Comparison of ENCODE assay signal across 12 cellular contexts in the genomic region with DNA sequence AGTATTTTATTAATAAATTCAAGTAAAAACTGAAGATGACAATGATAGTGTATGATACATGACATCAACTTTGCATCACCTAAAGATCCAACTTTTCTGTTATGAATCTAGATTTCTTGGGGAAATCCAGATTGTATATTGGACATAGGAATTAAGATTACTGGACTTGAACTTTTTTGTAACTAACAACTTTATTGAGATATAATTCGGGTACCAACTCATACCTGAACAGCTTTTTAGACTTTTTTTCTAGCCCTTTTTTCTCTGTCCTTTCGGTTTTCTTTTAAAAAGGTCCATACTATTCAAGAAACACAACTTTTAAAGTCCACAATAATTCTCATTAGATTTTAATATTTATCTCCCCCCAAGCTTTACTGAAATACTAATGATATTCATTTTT. TPM values are rescaled to one million over a fixed set of nuclear protein-coding genes. Genes with fewer than 3 reads are reported as not detected.
A peak's percentile ranks its signal among the peaks of the same experiment; 100 is the strongest.
DNase-seq lines count a peak whose midpoint lies in the region; ATAC-seq and TF ChIP-seq lines count a peak whose summit lies in the region.
"Had no signal": no experiment of that assay in that cellular context is flagged by ENCODE, and none has a peak within 500 bp of the region (broad histone marks: within the 10 kb centered on the region; RNA-seq: fewer than 3 reads in every experiment).

No MANE protein-coding gene starts in this region.

- WGBS in heart right ventricle, 2 donors, result 98% methylated on average over 2 of the region's 2 CpGs
- 94% methylated on average over 2 of the region's 2 CpGs for WGBS in liver
- 91 to 92% methylated on average over 2 of the region's 2 CpGs for WGBS in tibial nerve, 2 donors

- H3K36me3 Mint-ChIP-seq in activated naive CD8-positive, alpha-beta T cell, result no peaks in the 10 kb centered on the region

- H3K27me3 ChIP-seq in heart right ventricle (no peaks in the 10 kb centered on the region), liver (ENCODE audit: control insufficient read depth in 4 of 4, insufficient read depth in 4 of 4, low read length in 3 of 4) (no peaks in the 10 kb centered on the region), tibial nerve (no peaks in the 10 kb centered on the region)

- H3K4me1 ChIP-seq in heart right ventricle (peaks cover 5 to 60% (median 32%) of the 10 kb centered on the region in 9 donors), liver (ENCODE audit: control insufficient read depth in 4 of 4, insufficient read depth in 4 of 4, low read length in 3 of 4) (peaks cover 0 to 27% (median 13%) of the 10 kb centered on the region in 4 donors), tibial nerve (peaks cover 0 to 28% (median 7%) of the 10 kb centered on the region in 4 donors)

- intact Hi-C loops in heart right ventricle (cut with DNase I), result loop anchor here in 9 of 10 donors (1.0 to 10.0 kb wide), 6 partner anchors 45 to 145 kb away; a partner anchor contains a TSS
- intact Hi-C loops in Right ventricle myocardium superior (cut with DNase I), result loop anchor here (5.0 kb wide), 1 partner anchor 80 kb away; a partner anchor contains a TSS

- no peaks in the 10 kb centered on the region for H3K9me3 Mint-ChIP-seq in activated naive CD8-positive, alpha-beta T cell (ENCODE audit: low read depth)

- TF ChIP-seq CTCF in heart right ventricle (IDR thresholded peaks at IDR 0.05) (no peak), liver (IDR thresholded peaks at IDR 0.05; ENCODE audit: low read depth, low read length, missing input control) (no peak), tibial nerve (IDR thresholded peaks at IDR 0.05) (no peak)

- H3K9me3 ChIP-seq in heart right ventricle (no peaks in the 10 kb centered on the region), liver (ENCODE audit: control insufficient read depth in 4 of 4, low read length in 3 of 4) (no peaks in the 10 kb centered on the region), tibial nerve (no peaks in the 10 kb centered on the region)

- peak overlapping the region; percentile 76 for H3K4me3 Mint-ChIP-seq in activated naive CD8-positive, alpha-beta T cell

- H3K36me3 ChIP-seq in heart right ventricle, result no peaks in the 10 kb centered on the region
- no peaks in the 10 kb centered on the region for H3K36me3 ChIP-seq in liver (ENCODE audit: control insufficient read depth in 4 of 4, insufficient read depth in 3 of 4, low read depth in 1 of 4, low read length in 3 of 4)
- H3K36me3 ChIP-seq in tibial nerve, result no peaks in the 10 kb centered on the region

- H3K27me3 Mint-ChIP-seq in activated naive CD8-positive, alpha-beta T cell, result peaks cover 27% of the 10 kb centered on the region

- TF ChIP-seq EP300 in tibial nerve (IDR thresholded peaks at IDR 0.05), result no peak

- H3K27ac Mint-ChIP-seq in activated naive CD8-positive, alpha-beta T cell, result no peak overlapping the region
- H3K27ac Mint-ChIP-seq: stimulated activated naive CD8-positive, alpha-beta T cell treated with anti-CD3 and anti-CD28 coated beads, Interleukin-15, Interleukin-2, amounts not matched to agents 100 ng/mL and 50 ng/mL, for 24 hours had no signal

- ATAC-seq in heart right ventricle (no peak), Right ventricle myocardium superior (ENCODE audit: poor library complexity) (no peak), GM18498 (IDR thresholded peaks at IDR 0.05; ENCODE audit: unreplicated experiment) (no peak)

- no peak for TF ChIP-seq RAD21 in liver (IDR thresholded peaks at IDR 0.05)

- no peak for TF ChIP-seq POLR2A in tibial nerve (IDR thresholded peaks at IDR 0.05)

- H3K4me1 Mint-ChIP-seq in activated naive CD8-positive, alpha-beta T cell (ENCODE audit: low read depth), result peaks cover 12% of the 10 kb centered on the region

- H3K9ac ChIP-seq in liver (ENCODE audit: low read depth in 1 of 2, low read length in 2 of 2), result peak overlapping the region; percentile 75 to 84

- H3K27ac ChIP-seq in heart right ventricle (peak overlapping the region in 6 of 10 donors; percentile 3 to 94 (median 91)), liver (ENCODE audit: low read depth in 1 of 2, low read length in 2 of 2) (peak overlapping the region in 1 of 2 donors; percentile 86), tibial nerve (peak overlapping the region in 3 of 4 donors; percentile 88 to 95 (median 94))

- no peak for DNase-seq in heart right ventricle
- no peak for DNase-seq in Right ventricle myocardium superior
- no peak for DNase-seq in tibial nerve (ENCODE audit: low spot score in 2 of 2)
- no peak for DNase-seq in NCI-H146 (lab: John Stamatoyannopoulos, UW)
- DNase-seq in NK-92 (lab: John Stamatoyannopoulos, UW; ENCODE audit: unreplicated experiment), result no peak
- DNase-seq: activated CD4-positive, alpha-beta T cell treated with anti-CD3 and anti-CD28 coated beads for 48 hours; foreskin melanocyte; NCI-H2171 had no signal

- H3K4me3 ChIP-seq in heart right ventricle (peak overlapping the region in 5 of 10 donors; percentile 64 to 80 (median 77)), liver (ENCODE audit: low read depth in 1 of 3, low read length in 3 of 3) (no peak overlapping the region), tibial nerve (peak overlapping the region in 1 of 4 donors; percentile 70)

TF ChIP-seq in liver, 16 proteins besides CTCF, POLR2A, EP300 and RAD21:
- TF ChIP-seq HNF4A (conservative IDR thresholded peaks at IDR 0.05), result no peak
TF ChIP-seq in liver: peak in this region for 0.

RNA-seq across cellular contexts. Expression of a gene that starts 1.1 kb away (rescaled TPM):
- total RNA-seq in heart right ventricle (10 to 100 TPM; 17.0 to 31.8 (median 21.2) TPM), Right ventricle myocardium superior (22.4 TPM), liver (10 to 100 TPM; 10.4 to 30.1 TPM), tibial nerve (10 to 100 TPM; 12.9 to 21.8 (median 18.2) TPM)
- polyA plus RNA-seq in heart right ventricle (1 to 10 TPM; 6.1 to 7.6 TPM), liver (1 to 10 TPM; 5.5 to 6.9 TPM)
